ENCODE assay signal across 15 cellular contexts in the genomic region with DNA sequence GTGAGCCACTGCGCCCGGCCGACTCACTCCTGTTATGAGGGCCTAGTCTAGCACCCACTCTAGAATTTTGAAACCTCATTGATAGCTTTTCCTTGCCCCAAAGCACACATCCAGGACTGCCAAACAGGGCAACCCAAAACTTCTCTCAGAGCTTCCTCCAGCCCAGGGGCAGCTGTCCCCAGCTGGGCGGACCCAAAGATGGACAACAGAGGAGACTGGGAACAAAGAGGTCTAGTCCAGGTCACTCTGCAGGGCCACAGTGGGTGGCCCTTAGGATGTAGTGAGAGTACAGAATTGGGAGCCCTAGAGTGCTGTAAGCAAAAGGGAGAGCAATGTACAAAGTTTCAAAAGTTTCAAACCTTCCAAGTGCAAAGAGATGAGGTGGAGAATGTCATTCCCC. TPM values are rescaled to one million over a fixed set of nuclear protein-coding genes. Genes with fewer than 3 reads are reported as not detected.
DNase-seq lines count a peak whose midpoint lies in the region; ATAC-seq and TF ChIP-seq lines count a peak whose summit lies in the region.
"Had no signal": no experiment of that assay in that cellular context is flagged by ENCODE, and none has a peak within 500 bp of the region (broad histone marks: within the 10 kb centered on the region; RNA-seq: fewer than 3 reads in every experiment).

No MANE protein-coding gene starts in this region.

- no peak overlapping the region for H3K27ac Mint-ChIP-seq in activated naive CD8-positive, alpha-beta T cell treated with anti-CD3 and anti-CD28 coated beads, Interleukin-2, amount 10 ng/mL, durations not matched to agents 7 days and 5 days
- H3K27ac Mint-ChIP-seq in activated naive CD8-positive, alpha-beta T cell treated with anti-CD3 and anti-CD28 coated beads for 36 hours: no peak overlapping the region
- H3K27ac Mint-ChIP-seq: HFFc6, T-cell had no signal

- no peak for TF ChIP-seq POLR2A in sigmoid colon (IDR thresholded peaks at IDR 0.05)

- H3K36me3 ChIP-seq in sigmoid colon: no peaks in the 10 kb centered on the region
- H3K36me3 ChIP-seq in urinary bladder (ENCODE audit: insufficient read depth): no peaks in the 10 kb centered on the region

- H3K4me1 ChIP-seq in sigmoid colon (peaks cover 0 to 11% (median 9%) of the 10 kb centered on the region in 4 donors), urinary bladder (ENCODE audit: insufficient read depth) (no peaks in the 10 kb centered on the region)

- no peak for ATAC-seq in activated naive CD8-positive, alpha-beta T cell treated with anti-CD3 and anti-CD28 coated beads, Interleukin-2, amount 10 ng/mL, durations not matched to agents 7 days and 5 days (ENCODE audit: low read depth)
- ATAC-seq in HG02885 (IDR thresholded peaks at IDR 0.05; ENCODE audit: poor library complexity, unreplicated experiment): no peak
- ATAC-seq: T-cell had no signal

- H3K4me3 Mint-ChIP-seq in activated naive CD8-positive, alpha-beta T cell treated with anti-CD3 and anti-CD28 coated beads, Interleukin-2, amount 10 ng/mL, durations not matched to agents 7 days and 5 days: peak overlapping the region; percentile 13
- no peak overlapping the region for H3K4me3 Mint-ChIP-seq in activated naive CD8-positive, alpha-beta T cell treated with anti-CD3 and anti-CD28 coated beads for 36 hours

- WGBS in sigmoid colon, 2 donors: 67 to 87% methylated on average over 4 of the region's 4 CpGs
- WGBS in urinary bladder: 70% methylated on average over 4 of the region's 4 CpGs

- no peaks in the 10 kb centered on the region for H3K36me3 Mint-ChIP-seq in activated naive CD8-positive, alpha-beta T cell treated with anti-CD3 and anti-CD28 coated beads, Interleukin-2, amount 10 ng/mL, durations not matched to agents 7 days and 5 days
- H3K36me3 Mint-ChIP-seq in activated naive CD8-positive, alpha-beta T cell treated with anti-CD3 and anti-CD28 coated beads for 36 hours: no peaks in the 10 kb centered on the region

- H3K4me3 ChIP-seq in sigmoid colon (peak overlapping the region; percentile 44 to 53 (median 48)), urinary bladder (ENCODE audit: low read depth, low read length) (peak overlapping the region; percentile 52)

- no peak for TF ChIP-seq EP300 in sigmoid colon (IDR thresholded peaks at IDR 0.05)

- peaks cover 67% of the 10 kb centered on the region for H3K27me3 Mint-ChIP-seq in activated naive CD8-positive, alpha-beta T cell treated with anti-CD3 and anti-CD28 coated beads, Interleukin-2, amount 10 ng/mL, durations not matched to agents 7 days and 5 days
- peaks cover 55% of the 10 kb centered on the region for H3K27me3 Mint-ChIP-seq in activated naive CD8-positive, alpha-beta T cell treated with anti-CD3 and anti-CD28 coated beads for 36 hours

- intact Hi-C loops in sigmoid colon (cut with DNase I): no loop called here

- TF ChIP-seq CTCF in sigmoid colon (IDR thresholded peaks at IDR 0.05): no peak

- H3K9me3 Mint-ChIP-seq in activated naive CD8-positive, alpha-beta T cell treated with anti-CD3 and anti-CD28 coated beads, Interleukin-2, amount 10 ng/mL, durations not matched to agents 7 days and 5 days: no peaks in the 10 kb centered on the region
- no peaks in the 10 kb centered on the region for H3K9me3 Mint-ChIP-seq in activated naive CD8-positive, alpha-beta T cell treated with anti-CD3 and anti-CD28 coated beads for 36 hours
- H3K9me3 Mint-ChIP-seq: HFFc6, T-cell had no signal

- no peaks in the 10 kb centered on the region for H3K9me3 ChIP-seq in sigmoid colon

- H3K27ac ChIP-seq in sigmoid colon (peak overlapping the region; percentile 70 to 82 (median 74)), urinary bladder (ENCODE audit: low read depth) (no peak overlapping the region)
- H3K27ac ChIP-seq: VCaP had no signal

- DNase-seq in activated naive CD8-positive, alpha-beta T cell treated with anti-CD3 and anti-CD28 coated beads, Interleukin-2, amount 10 ng/mL, durations not matched to agents 7 days and 5 days: no peak
- DNase-seq in activated naive CD8-positive, alpha-beta T cell treated with anti-CD3 and anti-CD28 coated beads for 36 hours: no peak
- DNase-seq in iPS-NIHi7 (ENCODE audit: extremely low spot score): peak; percentile 5
- DNase-seq in sigmoid colon: no peak
- no peak for DNase-seq in kidney tubule cell (ENCODE audit: low spot score)
- no peak for DNase-seq in anterior cingulate cortex (lab: John Stamatoyannopoulos, UW)
- DNase-seq: activated effector memory CD4-positive, alpha-beta T cell treated with Interleukin-2 at 50 U/mL for 16 hours; HFFc6; kidney glomerular epithelial cell; NCI-H345; T-cell; trophoblast cell had no signal

- POLR2A ChIA-PET in activated naive CD8-positive, alpha-beta T cell treated with anti-CD3 and anti-CD28 coated beads, Interleukin-2, amount 10 ng/mL, durations not matched to agents 7 days and 5 days (lab: Charles Lee): no interaction called here

- peaks cover 8% of the 10 kb centered on the region for H3K4me1 Mint-ChIP-seq in activated naive CD8-positive, alpha-beta T cell treated with anti-CD3 and anti-CD28 coated beads, Interleukin-2, amount 10 ng/mL, durations not matched to agents 7 days and 5 days
- peaks cover 14% of the 10 kb centered on the region for H3K4me1 Mint-ChIP-seq in activated naive CD8-positive, alpha-beta T cell treated with anti-CD3 and anti-CD28 coated beads for 36 hours

- peaks cover 0 to 37% (median 7%) of the 10 kb centered on the region in 3 donors for H3K27me3 ChIP-seq in sigmoid colon

RNA-seq across cellular contexts. Expression of a gene that starts 1.2 kb away (rescaled TPM):
- not detected for total RNA-seq in activated naive CD8-positive, alpha-beta T cell treated with anti-CD3 and anti-CD28 coated beads, Interleukin-2, amount 10 ng/mL, durations not matched to agents 7 days and 5 days
- under 1 TPM in 1 of 2 experiments, not detected in 1; 0.02 TPM for total RNA-seq in activated naive CD8-positive, alpha-beta T cell treated with anti-CD3 and anti-CD28 coated beads for 36 hours
- total RNA-seq in sigmoid colon (10 to 100 TPM; 15.9 to 58.7 (median 32.1) TPM), urinary bladder (42.5 TPM)
- polyA plus RNA-seq in sigmoid colon (10 to 100 TPM in 1 of 3 donors, 1 to 10 TPM in 2; 1.8 to 10.2 (median 8.4) TPM), urinary bladder (83.2 TPM)

Comparison
In these comparisons a context has a peak if more than half of its experiments do, and no peak if none do; other contexts are left out.
1. RNA of a gene that starts 1.2 kb away (total RNA-seq): 42.5 TPM in urinary bladder (single experiment) and 15.9 to 58.7 TPM in sigmoid colon; 0.02 TPM in activated naive CD8-positive, alpha-beta T cell treated with anti-CD3 and anti-CD28 coated beads for 36 hours and not detected in activated naive CD8-positive, alpha-beta T cell treated with anti-CD3 and anti-CD28 coated beads, Interleukin-2, amount 10 ng/mL, durations not matched to agents 7 days and 5 days; every median in the first group is over 10 times any median in the second.